ENCODE assay signal across 8 cellular contexts in genomic region chr3:43998374-43998840, GRCh38.
DNase-seq lines count a peak whose midpoint lies in the region; ATAC-seq and TF ChIP-seq lines count a peak whose summit lies in the region.

No MANE protein-coding gene starts in this region.

- DNase-seq in NCI-H146 (lab: John Stamatoyannopoulos, UW) (peak; percentile 22), NCI-H146 treated with DMSO at 0.1 percent for 48 hours (lab: John Stamatoyannopoulos, UW; ENCODE audit: unreplicated experiment) (no peak), SW480 (ENCODE audit: low spot score) (peak; percentile 21), right cardiac atrium (no peak), HEK293T (ENCODE audit: extremely low spot score) (no peak), dermis blood vessel endothelial cell (no peak)
- peak; percentile 5 for DNase-seq in stimulated activated naive CD8-positive, alpha-beta T cell treated with anti-CD3 and anti-CD28 coated beads, Interleukin-15, Interleukin-2, amounts not matched to agents 100 U/mL and 50 U/mL, for 24 hours
- DNase-seq in effector CD4-positive, alpha-beta T cell: no peak

- intact Hi-C loops in right cardiac atrium (cut with DNase I): no loop called here

- H3K9me3 ChIP-seq in right cardiac atrium (ENCODE audit: control insufficient read depth, low read length): no peaks in the 10 kb centered on the region

- peak in 1 of 2 donors; percentile 20 for ATAC-seq in right cardiac atrium
- ATAC-seq in stimulated activated naive CD8-positive, alpha-beta T cell treated with anti-CD3 and anti-CD28 coated beads, Interleukin-15, Interleukin-2, amounts not matched to agents 100 U/mL and 50 U/mL, for 24 hours: peak; percentile 17

- POLR2A ChIA-PET in HEK293T (lab: Yijun Ruan, JAX): no interaction called here

- CTCF ChIA-PET in HEK293T (lab: Yijun Ruan, JAX): no interaction called here

- H3K4me1 ChIP-seq in right cardiac atrium (ENCODE audit: control insufficient read depth, insufficient read depth, low read length): peaks cover 6% of the 10 kb centered on the region

- peak overlapping the region; percentile 43 for H3K4me3 ChIP-seq in right cardiac atrium (ENCODE audit: low read length)

- H3K27me3 ChIP-seq in right cardiac atrium (ENCODE audit: control insufficient read depth, insufficient read depth): peaks cover 3% of the 10 kb centered on the region

- no peak overlapping the region for H3K27ac ChIP-seq in right cardiac atrium (ENCODE audit: low read length)

- under 1% methylated on average over 25 of the region's 25 CpGs for WGBS in right cardiac atrium

TF ChIP-seq in HEK293T, 16 proteins besides CTCF, POLR2A, EP300 and RAD21:
- no peak for TF ChIP-seq CTBP1 (IDR thresholded peaks at IDR 0.05; ENCODE audit: borderline replicate concordance)
- TF ChIP-seq TARDBP (IDR thresholded peaks at IDR 0.05): no peak

Comparison
In these comparisons a context has a peak if more than half of its experiments do, and no peak if none do; other contexts are left out.
1. DNase-seq: peak in NCI-H146 (single experiment), SW480 (single experiment) and stimulated activated naive CD8-positive, alpha-beta T cell treated with anti-CD3 and anti-CD28 coated beads, Interleukin-15, Interleukin-2, amounts not matched to agents 100 U/mL and 50 U/mL, for 24 hours (single experiment); none in NCI-H146 treated with DMSO at 0.1 percent for 48 hours (single experiment), right cardiac atrium (0 of 3), HEK293T (single experiment), dermis blood vessel endothelial cell (single experiment) and effector CD4-positive, alpha-beta T cell (single experiment).